Comparison of ENCODE assay signal across 14 cellular contexts in the genomic region with DNA sequence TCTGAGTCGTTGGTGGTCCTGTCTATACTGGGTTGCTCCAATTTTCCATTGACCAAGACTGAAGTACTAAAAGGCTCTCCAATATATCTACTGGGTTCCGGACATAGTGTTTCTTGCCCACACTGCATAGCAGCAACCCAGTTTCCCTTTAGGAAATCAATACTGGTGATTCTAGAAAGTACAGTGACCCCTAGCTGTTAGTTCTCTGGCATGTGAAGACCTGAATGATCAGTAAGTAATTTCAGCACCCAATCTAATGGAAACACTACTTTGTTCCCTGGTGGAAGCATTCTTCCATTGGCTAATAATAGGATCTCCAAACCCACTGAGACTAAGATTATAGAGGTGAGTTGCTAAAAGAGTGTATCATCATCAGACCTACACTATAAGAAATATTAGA. TPM values are rescaled to one million over a fixed set of nuclear protein-coding genes. Genes with fewer than 3 reads are reported as not detected.
A peak's percentile ranks its signal among the peaks of the same experiment; 100 is the strongest.
DNase-seq lines count a peak whose midpoint lies in the region; ATAC-seq and TF ChIP-seq lines count a peak whose summit lies in the region.
"Had no signal": no experiment of that assay in that cellular context is flagged by ENCODE, and none has a peak within 500 bp of the region (broad histone marks: within the 10 kb centered on the region; RNA-seq: fewer than 3 reads in every experiment).

No MANE protein-coding gene starts in this region.

- no peak for TF ChIP-seq POLR2A in breast epithelium (IDR thresholded peaks at IDR 0.05)

- H3K27ac ChIP-seq in mammary epithelial cell (ENCODE audit: insufficient read depth, low read depth, low read length) (no peak overlapping the region), breast epithelium (no peak overlapping the region), osteoblast (ENCODE audit: low read depth, low read length) (no peak overlapping the region)
- H3K27ac ChIP-seq: 22Rv1, BLaER1 had no signal

- H3K4me3 ChIP-seq in mammary epithelial cell (replicated peaks in 1 of 3; ENCODE audit: insufficient read depth in 1 of 3, low read depth in 2 of 3, low read length in 3 of 3) = no peak overlapping the region
- H3K4me3 ChIP-seq in breast epithelium = no peak overlapping the region
- H3K4me3 ChIP-seq in epithelial cell of proximal tubule (ENCODE audit: low read depth, low read length) = no peak overlapping the region
- H3K4me3 ChIP-seq in osteoblast (ENCODE audit: insufficient read depth, low read length) = no peak overlapping the region
- H3K4me3 ChIP-seq: BLaER1 had no signal

- H3K27me3 ChIP-seq in mammary epithelial cell (ENCODE audit: insufficient read depth, low read length) = no peaks in the 10 kb centered on the region
- no peaks in the 10 kb centered on the region for H3K27me3 ChIP-seq in breast epithelium
- H3K27me3 ChIP-seq in osteoblast (ENCODE audit: insufficient read depth, low read length) = no peaks in the 10 kb centered on the region
- H3K27me3 ChIP-seq: BLaER1 had no signal

- intact Hi-C loops in mammary epithelial cell (cut with micrococcal nuclease) = no loop called here
- intact Hi-C loops in breast epithelium (cut with DNase I; ENCODE audit: low total_unique reads) = no loop called here

- H3K9ac ChIP-seq in mammary epithelial cell (ENCODE audit: insufficient read depth, low read length) = no peak overlapping the region
- H3K9ac ChIP-seq: BLaER1 had no signal

- H3K4me1 ChIP-seq in mammary epithelial cell (ENCODE audit: insufficient read depth, low read length) = peaks cover 29% of the 10 kb centered on the region
- no peaks in the 10 kb centered on the region for H3K4me1 ChIP-seq in breast epithelium
- no peaks in the 10 kb centered on the region for H3K4me1 ChIP-seq in osteoblast (ENCODE audit: insufficient read depth, low read length)
- H3K4me1 ChIP-seq: BLaER1 had no signal

- dilution Hi-C loops in mammary epithelial cell (cut with HindIII; ENCODE audit: low sequenced_read_pairs) = no loop called here

- TF ChIP-seq CTCF in mammary epithelial cell (conservative IDR thresholded peaks at IDR 0.05 in 1 of 2, IDR thresholded peaks at IDR 0.05 in 1 of 2; ENCODE audit: extremely low read depth in 1 of 2, insufficient read depth in 1 of 2, low read depth in 1 of 2, low read length in 2 of 2) (no peak), breast epithelium (IDR thresholded peaks at IDR 0.05) (no peak), epithelial cell of proximal tubule (conservative IDR thresholded peaks at IDR 0.05; ENCODE audit: low read depth, low read length) (peak; percentile 18), osteoblast (IDR thresholded peaks at IDR 0.05; ENCODE audit: extremely low read depth, low read depth, low read length) (peak; percentile 6)

- H3K9me3 ChIP-seq in mammary epithelial cell (replicated peaks; ENCODE audit: insufficient read depth, low read length) (no peaks in the 10 kb centered on the region), breast epithelium (no peaks in the 10 kb centered on the region), osteoblast (ENCODE audit: low read depth, low read length) (no peaks in the 10 kb centered on the region)
- H3K9me3 ChIP-seq: BLaER1 had no signal

- DNase-seq in mammary epithelial cell = no peak
- no peak for DNase-seq in breast epithelium (ENCODE audit: low spot score in 2 of 2)
- DNase-seq in epithelial cell of proximal tubule (ENCODE audit: low read depth) = no peak
- peak; percentile 20 for DNase-seq in iPS-NIHi7 (ENCODE audit: extremely low spot score)
- no peak for DNase-seq in osteoblast (ENCODE audit: insufficient read length, low spot score, missing footprints)
- no peak for DNase-seq in COLO668 (lab: John Stamatoyannopoulos, UW; ENCODE audit: unreplicated experiment)
- DNase-seq in A172 (ENCODE audit: low spot score) = no peak
- DNase-seq: AML-193; CD8-positive, alpha-beta memory T cell; DMS 273 treated with DMSO at 0.1 percent for 48 hours had no signal

- CTCF ChIA-PET in mammary epithelial cell (lab: Charles Lee; ENCODE audit: low non-redundant PET) = no interaction called here

- no peak overlapping the region for H2AFZ ChIP-seq in mammary epithelial cell (ENCODE audit: low read depth, low read length)
- no peak overlapping the region for H2AFZ ChIP-seq in osteoblast (ENCODE audit: low read length)

- WGBS in mammary epithelial cell (ENCODE audit: low coverage, missing lambda C conversion rate) = 97% methylated on average over 2 of the region's 2 CpGs

- H3K79me2 ChIP-seq in mammary epithelial cell (ENCODE audit: insufficient read depth, low read length) (no peaks in the 10 kb centered on the region), osteoblast (ENCODE audit: insufficient read depth, low read length) (no peaks in the 10 kb centered on the region)

- no peaks in the 10 kb centered on the region for H3K36me3 ChIP-seq in mammary epithelial cell (ENCODE audit: insufficient read depth, low read length)
- no peaks in the 10 kb centered on the region for H3K36me3 ChIP-seq in breast epithelium
- no peaks in the 10 kb centered on the region for H3K36me3 ChIP-seq in osteoblast (ENCODE audit: insufficient read depth, low read length)
- H3K36me3 ChIP-seq: BLaER1 had no signal

- TSS peak; percentile 85 for BruUV-seq in mammary epithelial cell (replicated peaks; lab: Mats Ljungman, UMichigan)

- no peaks in the 10 kb centered on the region for H4K20me1 ChIP-seq in mammary epithelial cell (ENCODE audit: insufficient read depth, low read length)
- H4K20me1 ChIP-seq in osteoblast (ENCODE audit: insufficient read depth, low read length) = no peaks in the 10 kb centered on the region
- H4K20me1 ChIP-seq: BLaER1 had no signal

- H3K4me2 ChIP-seq in mammary epithelial cell (ENCODE audit: insufficient read depth, low read depth, low read length) (no peak overlapping the region), osteoblast (ENCODE audit: insufficient read depth, low read length) (no peak overlapping the region)
- H3K4me2 ChIP-seq: BLaER1 had no signal

- ATAC-seq in HG03565 (IDR thresholded peaks at IDR 0.05; ENCODE audit: unreplicated experiment) = no peak

- in situ Hi-C loops in mammary epithelial cell (cut with MboI; ENCODE audit: low sequenced_read_pairs in 2 of 2) = loop anchor here in 1 of 2 donors (25.0 kb wide), 1 partner anchor 724 kb away; no protein-coding TSS in a partner anchor

RNA-seq across cellular contexts. Expression of gene STMND1, which starts 40.8 kb away (rescaled TPM):
- total RNA-seq in mammary epithelial cell (not detected), breast epithelium (1 to 10 TPM in 1 of 3 donors, under 1 TPM in 1, not detected in 1; 0.98 to 2.5 TPM), epithelial cell of proximal tubule (0.14 TPM in 1 of 2 replicates, not detected in the other), osteoblast (not detected in 2 replicates)
- not detected for polyA plus RNA-seq in mammary epithelial cell
- not detected for polyA minus RNA-seq in mammary epithelial cell
- 0.22 TPM in 1 of 2 replicates, not detected in the other for total RNA-seq in A172 (2014; rRNA removed; shearing (Covaris generic))
- total RNA-seq: HT1080 had no signal
- polyA plus RNA-seq: CD8-positive, alpha-beta memory T cell had no signal

Comparison
In these comparisons a context has a peak if more than half of its experiments do, and no peak if none do; other contexts are left out.
1. CTCF ChIP-seq: peak in epithelial cell of proximal tubule (single experiment) and osteoblast (single experiment); none in mammary epithelial cell (0 of 2) and breast epithelium (0 of 3).